1 cellular context compared by ENCODE assay signal in genomic region chr7:4774804-4775280, GRCh38.
A peak's percentile ranks its signal among the peaks of the same experiment; 100 is the strongest.
TF ChIP-seq lines count a peak whose summit lies in the region.

No MANE protein-coding gene starts in this region.

TF ChIP-seq in K562, 482 proteins besides CTCF, POLR2A, EP300 and RAD21 (continued from another document):
- TF ChIP-seq ZNF780A (CRISPR knock-in tag; IDR thresholded peaks at IDR 0.05), result no peak
- TF ChIP-seq TAF1 (IDR thresholded peaks at IDR 0.05; ENCODE audit: control insufficient read depth, extremely low read depth, insufficient read depth, low read length, severe bottlenecking), result no peak
- TF ChIP-seq DPF2 (IDR thresholded peaks at IDR 0.05), result no peak
- TF ChIP-seq RUNX1 (IDR thresholded peaks at IDR 0.05; ENCODE audit: low read depth), result no peak
- TF ChIP-seq ZFP1 (CRISPR knock-in tag; IDR thresholded peaks at IDR 0.05), result no peak
- 0 out of 2 replicates have a peak, but pooled peaks have one; percentile 22 for TF ChIP-seq TAF7 (tag; IDR thresholded peaks at IDR 0.05)
- TF ChIP-seq CHD2 (IDR thresholded peaks at IDR 0.05; ENCODE audit: low read depth, low read length), result peak; percentile 87
- TF ChIP-seq CLOCK (CRISPR knock-in tag; IDR thresholded peaks at IDR 0.05; ENCODE audit: borderline replicate concordance), result no peak
- TF ChIP-seq ATF4 (CRISPR knock-in tag; IDR thresholded peaks at IDR 0.05), result no peak
- peak; percentile 45 for TF ChIP-seq ZFX (CRISPR knock-in tag; IDR thresholded peaks at IDR 0.05)
- TF ChIP-seq ARNT (IDR thresholded peaks at IDR 0.05), result no peak
- TF ChIP-seq CHCHD3 (CRISPR knock-in tag; IDR thresholded peaks at IDR 0.05), result no peak
- TF ChIP-seq MTA3 (IDR thresholded peaks at IDR 0.05; ENCODE audit: borderline replicate concordance), result no peak
- no peak for TF ChIP-seq SRF (CRISPR knock-in tag; IDR thresholded peaks at IDR 0.05)
- peak; percentile 23; the same call in 1 of the 2 replicates for TF ChIP-seq BRD4 (IDR thresholded peaks at IDR 0.05)
- TF ChIP-seq ZC3H11A (IDR thresholded peaks at IDR 0.05; ENCODE audit: low read depth, low read length), result no peak
- no peak; the same call in none of the 2 replicates for TF ChIP-seq ZNF766 (CRISPR knock-in tag; conservative IDR thresholded peaks at IDR 0.05)
- TF ChIP-seq ZNF12 (CRISPR knock-in tag; IDR thresholded peaks at IDR 0.05), result 0 out of 2 replicates have a peak, but pooled peaks have one; percentile 22
- TF ChIP-seq, protein P1, sequence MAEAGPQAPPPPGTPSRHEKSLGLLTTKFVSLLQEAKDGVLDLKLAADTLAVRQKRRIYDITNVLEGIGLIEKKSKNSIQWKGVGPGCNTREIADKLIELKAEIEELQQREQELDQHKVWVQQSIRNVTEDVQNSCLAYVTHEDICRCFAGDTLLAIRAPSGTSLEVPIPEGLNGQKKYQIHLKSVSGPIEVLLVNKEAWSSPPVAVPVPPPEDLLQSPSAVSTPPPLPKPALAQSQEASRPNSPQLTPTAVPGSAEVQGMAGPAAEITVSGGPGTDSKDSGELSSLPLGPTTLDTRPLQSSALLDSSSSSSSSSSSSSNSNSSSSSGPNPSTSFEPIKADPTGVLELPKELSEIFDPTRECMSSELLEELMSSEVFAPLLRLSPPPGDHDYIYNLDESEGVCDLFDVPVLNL (CRISPR knock-in tag; IDR thresholded peaks at IDR 0.05; ENCODE audit: low read depth), result peak; percentile 66; the same call in 1 of the 2 replicates
- no peak for TF ChIP-seq HNRNPL (IDR thresholded peaks at IDR 0.05; ENCODE audit: low read depth, low read length)
- TF ChIP-seq MEIS2 (IDR thresholded peaks at IDR 0.05; ENCODE audit: partially characterized antibody), result no peak
- 0 out of 2 replicates have a peak, but pooled peaks have one; percentile 27 for TF ChIP-seq ZNF175 (CRISPR knock-in tag; IDR thresholded peaks at IDR 0.05; ENCODE audit: low read depth)
- peak; percentile 70; the same call in 1 of the 2 replicates for TF ChIP-seq CEBPG (CRISPR knock-in tag; IDR thresholded peaks at IDR 0.05)
- TF ChIP-seq CEBPG (tag; conservative IDR thresholded peaks at IDR 0.05 in 1 of 2, IDR thresholded peaks at IDR 0.05 in 1 of 2), result peak in 1 of 2 experiments; percentile 64; a peak in 2 of 4 replicates
- TF ChIP-seq HBP1 (CRISPR knock-in tag; IDR thresholded peaks at IDR 0.05), result no peak
- no peak for TF ChIP-seq RFX7 (CRISPR knock-in tag; IDR thresholded peaks at IDR 0.05)
- TF ChIP-seq E2F5 (CRISPR knock-in tag; IDR thresholded peaks at IDR 0.05), result no peak
- TF ChIP-seq, protein P2, sequence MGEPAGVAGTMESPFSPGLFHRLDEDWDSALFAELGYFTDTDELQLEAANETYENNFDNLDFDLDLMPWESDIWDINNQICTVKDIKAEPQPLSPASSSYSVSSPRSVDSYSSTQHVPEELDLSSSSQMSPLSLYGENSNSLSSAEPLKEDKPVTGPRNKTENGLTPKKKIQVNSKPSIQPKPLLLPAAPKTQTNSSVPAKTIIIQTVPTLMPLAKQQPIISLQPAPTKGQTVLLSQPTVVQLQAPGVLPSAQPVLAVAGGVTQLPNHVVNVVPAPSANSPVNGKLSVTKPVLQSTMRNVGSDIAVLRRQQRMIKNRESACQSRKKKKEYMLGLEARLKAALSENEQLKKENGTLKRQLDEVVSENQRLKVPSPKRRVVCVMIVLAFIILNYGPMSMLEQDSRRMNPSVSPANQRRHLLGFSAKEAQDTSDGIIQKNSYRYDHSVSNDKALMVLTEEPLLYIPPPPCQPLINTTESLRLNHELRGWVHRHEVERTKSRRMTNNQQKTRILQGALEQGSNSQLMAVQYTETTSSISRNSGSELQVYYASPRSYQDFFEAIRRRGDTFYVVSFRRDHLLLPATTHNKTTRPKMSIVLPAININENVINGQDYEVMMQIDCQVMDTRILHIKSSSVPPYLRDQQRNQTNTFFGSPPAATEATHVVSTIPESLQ (CRISPR knock-in tag; IDR thresholded peaks at IDR 0.05), result peak; percentile 38; the same call in 1 of the 2 replicates
- TF ChIP-seq, protein P3, sequence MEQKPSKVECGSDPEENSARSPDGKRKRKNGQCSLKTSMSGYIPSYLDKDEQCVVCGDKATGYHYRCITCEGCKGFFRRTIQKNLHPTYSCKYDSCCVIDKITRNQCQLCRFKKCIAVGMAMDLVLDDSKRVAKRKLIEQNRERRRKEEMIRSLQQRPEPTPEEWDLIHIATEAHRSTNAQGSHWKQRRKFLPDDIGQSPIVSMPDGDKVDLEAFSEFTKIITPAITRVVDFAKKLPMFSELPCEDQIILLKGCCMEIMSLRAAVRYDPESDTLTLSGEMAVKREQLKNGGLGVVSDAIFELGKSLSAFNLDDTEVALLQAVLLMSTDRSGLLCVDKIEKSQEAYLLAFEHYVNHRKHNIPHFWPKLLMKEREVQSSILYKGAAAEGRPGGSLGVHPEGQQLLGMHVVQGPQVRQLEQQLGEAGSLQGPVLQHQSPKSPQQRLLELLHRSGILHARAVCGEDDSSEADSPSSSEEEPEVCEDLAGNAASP (IDR thresholded peaks at IDR 0.05), result no peak
- TF ChIP-seq ZNF431 (CRISPR knock-in tag; IDR thresholded peaks at IDR 0.05), result no peak
- TF ChIP-seq CHD1 (IDR thresholded peaks at IDR 0.05; ENCODE audit: low read length), result peak; percentile 36
